ENCODE assay signal across 8 cellular contexts in the genomic region with DNA sequence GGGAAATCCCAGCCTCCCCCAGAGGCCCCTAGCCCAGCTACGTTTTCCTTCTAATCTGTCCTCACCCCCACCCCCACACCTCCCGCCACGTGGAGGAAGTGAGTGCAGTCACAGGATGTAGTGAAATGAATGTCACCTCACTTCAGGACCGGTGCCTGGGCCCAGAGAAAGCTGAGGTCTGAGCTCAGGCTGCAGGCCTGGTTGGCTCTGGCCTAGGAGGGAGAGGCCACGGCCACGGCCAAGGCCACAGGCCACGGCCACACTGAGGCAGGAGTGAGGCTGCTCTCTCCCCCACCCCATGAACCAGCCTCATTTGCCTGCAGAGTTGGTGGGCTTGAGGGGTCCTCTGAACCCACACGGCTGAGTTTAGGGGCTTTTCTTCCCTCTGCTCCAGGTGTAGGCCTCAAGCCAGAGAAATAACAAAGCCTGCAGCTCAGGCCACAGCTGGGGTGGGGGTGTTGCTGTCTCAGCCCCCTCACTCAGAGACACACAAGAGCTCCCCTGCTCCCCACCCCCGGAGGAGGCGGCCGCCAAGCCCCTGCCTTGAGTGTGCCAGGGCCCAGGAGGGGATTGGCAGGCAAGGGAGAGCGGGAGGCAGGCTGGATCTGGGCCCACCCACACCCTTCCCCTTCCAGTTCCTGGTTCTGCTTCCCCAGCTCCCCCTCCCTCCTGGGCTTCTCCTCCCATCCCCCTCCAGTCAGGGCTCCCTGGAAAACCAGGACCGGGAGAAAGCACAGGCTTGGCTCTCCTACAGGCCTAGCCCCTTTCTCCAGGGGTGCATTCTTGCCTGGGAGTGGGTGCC. TPM values are rescaled to one million over a fixed set of nuclear protein-coding genes. Genes with fewer than 3 reads are reported as not detected.
DNase-seq lines count a peak whose midpoint lies in the region; ATAC-seq and TF ChIP-seq lines count a peak whose summit lies in the region.

No MANE protein-coding gene starts in this region.

- peak overlapping the region; percentile 94 for H3K27ac Mint-ChIP-seq in activated naive CD8-positive, alpha-beta T cell
- H3K27ac Mint-ChIP-seq in progenitor cell of endocrine pancreas, result no peak overlapping the region

- H3K27me3 Mint-ChIP-seq in activated naive CD8-positive, alpha-beta T cell, result no peaks in the 10 kb centered on the region
- no peaks in the 10 kb centered on the region for H3K27me3 Mint-ChIP-seq in progenitor cell of endocrine pancreas

- peak; percentile 51 for TF ChIP-seq POLR2A in GM19099 (IDR thresholded peaks at IDR 0.05; ENCODE audit: extremely low read depth, insufficient read length, low read depth)

- peaks cover 7% of the 10 kb centered on the region for H3K36me3 Mint-ChIP-seq in activated naive CD8-positive, alpha-beta T cell
- H3K36me3 Mint-ChIP-seq in progenitor cell of endocrine pancreas (ENCODE audit: insufficient read depth), result peaks cover 2% of the 10 kb centered on the region

- peak; percentile 86 for ATAC-seq in HG03175 (IDR thresholded peaks at IDR 0.05; ENCODE audit: unreplicated experiment)

- peaks cover 59% of the 10 kb centered on the region for H3K4me1 Mint-ChIP-seq in activated naive CD8-positive, alpha-beta T cell (ENCODE audit: low read depth)
- H3K4me1 Mint-ChIP-seq in progenitor cell of endocrine pancreas (ENCODE audit: low read depth), result peaks cover 6% of the 10 kb centered on the region

- no peak for TF ChIP-seq CTCF in progenitor cell of endocrine pancreas (IDR thresholded peaks at IDR 0.05; ENCODE audit: unreplicated experiment)

- no peaks in the 10 kb centered on the region for H3K9me3 Mint-ChIP-seq in activated naive CD8-positive, alpha-beta T cell (ENCODE audit: low read depth)
- H3K9me3 Mint-ChIP-seq in progenitor cell of endocrine pancreas (ENCODE audit: low read depth), result no peaks in the 10 kb centered on the region

- peak overlapping the region; percentile 87 for H3K4me3 Mint-ChIP-seq in activated naive CD8-positive, alpha-beta T cell
- H3K4me3 Mint-ChIP-seq in progenitor cell of endocrine pancreas (ENCODE audit: low read depth), result no peak overlapping the region

- DNase-seq in SK-N-DZ (ENCODE audit: low spot score) (peak; percentile 74), islet precursor cell (peak; percentile 79), progenitor cell of endocrine pancreas (ENCODE audit: low spot score, unreplicated experiment) (no peak), hepatic stellate cell (ENCODE audit: low spot score) (no peak)
- DNase-seq in stimulated activated CD4-positive, alpha-beta T cell treated with anti-CD3 and anti-CD28 coated beads, Interleukin-4, amount 100 ng/mL, for 24 hours, result peak; percentile 93

RNA-seq across cellular contexts. Expression of a gene that starts 27.0 kb away (rescaled TPM):
- polyA plus RNA-seq in SK-N-DZ (2014; cell fraction: cytosol; rRNA removed), result 14.4 and 17.3 TPM in 2 replicates
- 33.4 and 46.5 TPM in 2 replicates for polyA plus RNA-seq in SK-N-DZ (2014; cell fraction: nucleus; rRNA removed)
- 166 and 168 TPM in 2 replicates for total RNA-seq in progenitor cell of endocrine pancreas

Comparison
In these comparisons a context has a peak if more than half of its experiments do, and no peak if none do; other contexts are left out.
1. DNase-seq: peak in SK-N-DZ (single experiment), islet precursor cell (single experiment) and stimulated activated CD4-positive, alpha-beta T cell treated with anti-CD3 and anti-CD28 coated beads, Interleukin-4, amount 100 ng/mL, for 24 hours (single experiment); none in progenitor cell of endocrine pancreas (single experiment) and hepatic stellate cell (single experiment).